ENCODE assay signal across 30 cellular contexts in the genomic region with DNA sequence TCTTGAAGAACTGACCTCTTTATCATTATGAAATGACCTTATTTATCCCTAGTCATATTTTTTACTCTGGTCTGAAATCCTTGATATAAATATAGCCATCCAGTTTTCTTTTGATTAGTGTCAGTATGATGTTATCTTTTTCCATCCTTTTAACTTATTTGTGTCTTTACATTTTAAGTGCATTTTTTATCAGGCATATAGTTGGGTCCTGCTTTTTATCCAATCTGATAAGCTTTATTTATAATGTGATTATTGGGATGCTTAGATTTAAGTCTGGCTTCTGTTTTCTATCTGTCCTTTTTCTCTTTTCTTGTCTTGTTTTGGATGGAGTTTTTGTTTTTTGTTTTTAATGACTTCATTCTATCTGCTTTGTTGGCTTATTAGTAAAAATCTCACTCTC.
"Had no signal": no experiment of that assay in that cellular context is flagged by ENCODE, and none has a peak within 500 bp of the region (broad histone marks: within the 10 kb centered on the region; RNA-seq: fewer than 3 reads in every experiment).

No MANE protein-coding gene starts in this region.

- H3K27ac ChIP-seq: neutrophil, ovary, parathyroid adenoma, psoas muscle, right lobe of liver, sigmoid colon, stomach, testis, tibial nerve, upper lobe of left lung, vagina had no signal

- H3K36me3 Mint-ChIP-seq: naive thymus-derived CD8-positive, alpha-beta T cell; natural killer cell treated with Interleukin-12 subunit alpha and Interleukin-12 subunit beta and Interleukin-15 and Interleukin-18, amount 100 ng/mL, for 72 hours; stimulated activated effector memory CD8-positive, alpha-beta T cell treated with anti-CD3 and anti-CD28 coated beads, Interleukin-12 subunit alpha, Interleukin-12 subunit beta, amount 100 ng/mL, for 72 hours had no signal

- H3K9me3 ChIP-seq: neutrophil, ovary, psoas muscle, right lobe of liver, sigmoid colon, stomach, testis, tibial nerve, upper lobe of left lung, vagina had no signal

- H3K27ac Mint-ChIP-seq: naive thymus-derived CD8-positive, alpha-beta T cell; natural killer cell treated with Interleukin-12 subunit alpha and Interleukin-12 subunit beta and Interleukin-15 and Interleukin-18, amount 100 ng/mL, for 72 hours; nephron progenitor cell; progenitor cell of endocrine pancreas; stimulated activated effector memory CD8-positive, alpha-beta T cell treated with anti-CD3 and anti-CD28 coated beads, Interleukin-12 subunit alpha, Interleukin-12 subunit beta, amount 100 ng/mL, for 72 hours; stimulated activated naive B cell treated with anti-CD40 and anti-IgM and Interleukin-4, amounts not matched to agents 10 μg/mL and 1 μg/mL and 100 μg/mL, for 72 hours; stimulated activated naive CD8-positive, alpha-beta T cell treated with anti-CD3 and anti-CD28 coated beads, Interleukin-15, Interleukin-2, amounts not matched to agents 100 ng/mL and 50 ng/mL, for 24 hours had no signal

- H3K79me2 ChIP-seq: parathyroid adenoma had no signal

- H3K9ac ChIP-seq: parathyroid adenoma had no signal

- H3K4me3 Mint-ChIP-seq: naive thymus-derived CD8-positive, alpha-beta T cell; natural killer cell treated with Interleukin-12 subunit alpha and Interleukin-12 subunit beta and Interleukin-15 and Interleukin-18, amount 100 ng/mL, for 72 hours; nephron progenitor cell; neural crest cell; stimulated activated effector memory CD8-positive, alpha-beta T cell treated with anti-CD3 and anti-CD28 coated beads, Interleukin-12 subunit alpha, Interleukin-12 subunit beta, amount 100 ng/mL, for 72 hours; stimulated activated naive B cell treated with anti-CD40 and anti-IgM and Interleukin-4, amounts not matched to agents 10 μg/mL and 1 μg/mL and 100 μg/mL, for 72 hours; stimulated activated naive CD8-positive, alpha-beta T cell treated with anti-CD3 and anti-CD28 coated beads, Interleukin-15, Interleukin-2, amounts not matched to agents 100 ng/mL and 50 ng/mL, for 24 hours had no signal

- H2AFZ ChIP-seq: parathyroid adenoma had no signal

- ATAC-seq: naive thymus-derived CD8-positive, alpha-beta T cell; natural killer cell treated with Interleukin-12 subunit alpha and Interleukin-12 subunit beta and Interleukin-15 and Interleukin-18, amount 100 ng/mL, for 72 hours; psoas muscle; right cardiac atrium; stimulated activated effector memory CD8-positive, alpha-beta T cell treated with anti-CD3 and anti-CD28 coated beads, Interleukin-12 subunit alpha, Interleukin-12 subunit beta, amount 100 ng/mL, for 72 hours; stimulated activated naive B cell treated with anti-CD40 and anti-IgM and Interleukin-4, amounts not matched to agents 10 μg/mL and 1 μg/mL and 100 μg/mL, for 72 hours had no signal

- H3K4me1 Mint-ChIP-seq: naive thymus-derived CD8-positive, alpha-beta T cell; neural crest cell; stimulated activated effector memory CD8-positive, alpha-beta T cell treated with anti-CD3 and anti-CD28 coated beads, Interleukin-12 subunit alpha, Interleukin-12 subunit beta, amount 100 ng/mL, for 72 hours; stimulated activated naive B cell treated with anti-CD40 and anti-IgM and Interleukin-4, amounts not matched to agents 10 μg/mL and 1 μg/mL and 100 μg/mL, for 72 hours had no signal

- H3K9me3 Mint-ChIP-seq: naive thymus-derived CD8-positive, alpha-beta T cell; natural killer cell treated with Interleukin-12 subunit alpha and Interleukin-12 subunit beta and Interleukin-15 and Interleukin-18, amount 100 ng/mL, for 72 hours; neural crest cell; stimulated activated effector memory CD8-positive, alpha-beta T cell treated with anti-CD3 and anti-CD28 coated beads, Interleukin-12 subunit alpha, Interleukin-12 subunit beta, amount 100 ng/mL, for 72 hours; stimulated activated naive B cell treated with anti-CD40 and anti-IgM and Interleukin-4, amounts not matched to agents 10 μg/mL and 1 μg/mL and 100 μg/mL, for 72 hours; stimulated activated naive CD8-positive, alpha-beta T cell treated with anti-CD3 and anti-CD28 coated beads, Interleukin-15, Interleukin-2, amounts not matched to agents 100 ng/mL and 50 ng/mL, for 24 hours had no signal

- FAIRE-seq: small intestine, urothelium cell line had no signal

- H3K4me3 ChIP-seq: ovary, psoas muscle, right lobe of liver, sigmoid colon, stomach, testis, tibial nerve, upper lobe of left lung, vagina had no signal

- DNase-seq: naive thymus-derived CD8-positive, alpha-beta T cell; nephron progenitor cell; nucleus accumbens; posterior cingulate gyrus; psoas muscle; right cardiac atrium; right lobe of liver; sigmoid colon; small intestine; stimulated activated CD4-positive, alpha-beta T cell treated with anti-CD3 and anti-CD28 coated beads, Interleukin-15, amount 100 ng/mL, for 24 hours; stimulated activated CD4-positive, alpha-beta T cell treated with anti-CD3 and anti-CD28 coated beads, Interleukin-2, amount 100 ng/mL, for 24 hours; stimulated activated CD4-positive, alpha-beta T cell treated with anti-CD3 and anti-CD28 coated beads, Interleukin-2, amount 100 ng/mL, for 48 hours; stimulated activated CD4-positive, alpha-beta T cell treated with anti-CD3 and anti-CD28 coated beads, Interleukin-4, amount 100 ng/mL, for 24 hours; stimulated activated naive B cell treated with anti-CD40 and anti-IgM and Interleukin-4, amounts not matched to agents 10 μg/mL and 1 μg/mL and 100 μg/mL, for 72 hours; stimulated activated naive CD4-positive, alpha-beta T cell treated with Interleukin-2 at 50 U/mL for 16 hours; testis; trophoblast cell; upper lobe of left lung had no signal

- H3K4me1 ChIP-seq: psoas muscle, stomach, testis, tibial nerve, upper lobe of left lung, vagina had no signal

- H3K36me3 ChIP-seq: neutrophil, ovary, right lobe of liver, sigmoid colon, stomach, tibial nerve, upper lobe of left lung, vagina had no signal

- H3K27me3 ChIP-seq: ovary, right lobe of liver, sigmoid colon, testis, tibial nerve, upper lobe of left lung, vagina had no signal
